27 cellular contexts compared by ENCODE assay signal in genomic region chr10:24791129-24791733, GRCh38.
DNase-seq lines count a peak whose midpoint lies in the region; ATAC-seq and FAIRE-seq lines count a peak whose summit lies in the region.
"Had no signal": no experiment of that assay in that cellular context is flagged by ENCODE, and none has a peak within 500 bp of the region (broad histone marks: within the 10 kb centered on the region; RNA-seq: fewer than 3 reads in every experiment).

No MANE protein-coding gene starts in this region.

- no peaks in the 10 kb centered on the region for H3K9me2 ChIP-seq in GM23248 (ENCODE audit: insufficient read depth)

- H3K4me2 ChIP-seq in GM23248 (ENCODE audit: unreplicated experiment) = no peak overlapping the region

- H2AFZ ChIP-seq in ACC112 (ENCODE audit: low read length, unreplicated experiment) = peak overlapping the region; percentile 38
- no peak overlapping the region for H2AFZ ChIP-seq in GM23248

- no peaks in the 10 kb centered on the region for H3K27me3 ChIP-seq in ACC112 (ENCODE audit: insufficient read depth, low read length)
- no peaks in the 10 kb centered on the region for H3K27me3 ChIP-seq in naive thymus-derived CD4-positive, alpha-beta T cell (ENCODE audit: control insufficient read depth in 2 of 2, insufficient read depth in 2 of 2, low read length in 2 of 2)
- no peaks in the 10 kb centered on the region for H3K27me3 ChIP-seq in GM23248 (replicated peaks; ENCODE audit: insufficient read depth)
- H3K27me3 ChIP-seq: brain microvascular endothelial cell, SJSA1, tibial artery had no signal

- no peaks in the 10 kb centered on the region for H3K4me1 Mint-ChIP-seq in naive thymus-derived CD4-positive, alpha-beta T cell
- H3K4me1 Mint-ChIP-seq: activated naive CD8-positive, alpha-beta T cell treated with anti-CD3 and anti-CD28 coated beads, Interleukin-2, amount 50 U/mL, for 24 hours; stimulated activated naive CD8-positive, alpha-beta T cell treated with anti-CD3 and anti-CD28 coated beads, Interleukin-15, amount 100 ng/mL, for 72 hours; T-cell had no signal

- no peak overlapping the region for H3K4me3 Mint-ChIP-seq in naive thymus-derived CD4-positive, alpha-beta T cell
- H3K4me3 Mint-ChIP-seq: activated naive CD8-positive, alpha-beta T cell treated with anti-CD3 and anti-CD28 coated beads, Interleukin-2, amount 50 U/mL, for 24 hours; activated T-cell treated with anti-CD3 and anti-CD28 coated beads, Interleukin-2, amount 50 U/mL, for 24 hours; IgD-negative memory B cell; stimulated activated naive CD8-positive, alpha-beta T cell treated with anti-CD3 and anti-CD28 coated beads, Interleukin-15, amount 100 ng/mL, for 72 hours; T-cell had no signal

- no peak overlapping the region for H3K4me3 ChIP-seq in ACC112 (ENCODE audit: low read depth, low read length)
- H3K4me3 ChIP-seq in naive thymus-derived CD4-positive, alpha-beta T cell (ENCODE audit: low read length) = no peak overlapping the region
- no peak overlapping the region for H3K4me3 ChIP-seq in GM23248
- H3K4me3 ChIP-seq: SJSA1, tibial artery had no signal

- H3K79me2 ChIP-seq in ACC112 (ENCODE audit: control insufficient read depth, insufficient read depth, low read length, unreplicated experiment) (no peaks in the 10 kb centered on the region), GM23248 (ENCODE audit: insufficient read depth) (no peaks in the 10 kb centered on the region)

- intact Hi-C loops in naive thymus-derived CD4-positive, alpha-beta T cell (cut with micrococcal nuclease) = no loop called here

- H3K27ac ChIP-seq in ACC112 (ENCODE audit: low read depth, low read length) (no peak overlapping the region), GM23248 (no peak overlapping the region)
- no peak overlapping the region for H3K27ac ChIP-seq in naive thymus-derived CD4-positive, alpha-beta T cell (ENCODE audit: low read depth, low read length)
- H3K27ac ChIP-seq: brain microvascular endothelial cell, SJSA1, tibial artery had no signal

- ATAC-seq in naive thymus-derived CD4-positive, alpha-beta T cell = peak; percentile 51
- ATAC-seq: activated naive CD8-positive, alpha-beta T cell treated with anti-CD3 and anti-CD28 coated beads, Interleukin-2, amount 50 U/mL, for 24 hours; left lobe of liver; stimulated activated naive CD8-positive, alpha-beta T cell treated with anti-CD3 and anti-CD28 coated beads, Interleukin-15, amount 100 ng/mL, for 72 hours; T-cell had no signal

- H3F3A ChIP-seq in GM23248 (ENCODE audit: insufficient read depth) = no peaks in the 10 kb centered on the region

- no peak overlapping the region for H3K9ac ChIP-seq in GM23248

- in situ Hi-C loops in GM23248 (cut with MboI) = no loop called here

- peak; percentile 58 for FAIRE-seq in HTR-8/SVneo (lab: Jason Lieb, UNC)
- FAIRE-seq: G401.6, GM19239 had no signal

- CTCF ChIA-PET in naive thymus-derived CD4-positive, alpha-beta T cell (lab: Charles Lee) = interaction anchor here (0.6 kb wide), 1 partner anchor 9 kb away, joined by 3 read pairs; no protein-coding TSS in a partner anchor

- WGBS in GM23248 (ENCODE audit: low coverage in 1 of 2, low lambda C conversion rate in 2 of 2, missing lambda C conversion rate in 2 of 2), 2 experiments = 85 to 92% methylated on average over 7 of the region's 7 CpGs

- no peaks in the 10 kb centered on the region for H3K36me3 ChIP-seq in ACC112 (ENCODE audit: insufficient read depth, low read length)
- H3K36me3 ChIP-seq in naive thymus-derived CD4-positive, alpha-beta T cell (ENCODE audit: control insufficient read depth in 2 of 3, insufficient read depth in 3 of 3, low read length in 3 of 3) = no peaks in the 10 kb centered on the region
- H3K36me3 ChIP-seq in GM23248 (ENCODE audit: low read depth) = no peaks in the 10 kb centered on the region
- H3K36me3 ChIP-seq: brain microvascular endothelial cell, SJSA1, tibial artery had no signal

- H3K4me1 ChIP-seq in ACC112 (ENCODE audit: control insufficient read depth, insufficient read depth, low read length, unreplicated experiment) (peaks cover 8% of the 10 kb centered on the region), GM23248 (ENCODE audit: insufficient read depth) (peaks cover 12% of the 10 kb centered on the region; the same call in 1 of the 2 replicates)
- H3K4me1 ChIP-seq in naive thymus-derived CD4-positive, alpha-beta T cell (ENCODE audit: control insufficient read depth in 2 of 2, insufficient read depth in 2 of 2, low read length in 2 of 2) = no peaks in the 10 kb centered on the region
- H3K4me1 ChIP-seq: Caco-2, SJSA1, tibial artery had no signal

- H4K20me1 ChIP-seq in GM23248 (ENCODE audit: insufficient read depth) = no peaks in the 10 kb centered on the region

- H3K36me3 Mint-ChIP-seq in naive thymus-derived CD4-positive, alpha-beta T cell = no peaks in the 10 kb centered on the region
- H3K36me3 Mint-ChIP-seq: T-cell had no signal

- H3K9me3 ChIP-seq in naive thymus-derived CD4-positive, alpha-beta T cell (ENCODE audit: control insufficient read depth in 2 of 3, low read length in 3 of 3) = no peaks in the 10 kb centered on the region
- H3K9me3 ChIP-seq in GM23248 (ENCODE audit: low read depth) = no peaks in the 10 kb centered on the region
- H3K9me3 ChIP-seq: Caco-2, SJSA1, tibial artery had no signal

- no peak overlapping the region for H3K27ac Mint-ChIP-seq in naive thymus-derived CD4-positive, alpha-beta T cell
- H3K27ac Mint-ChIP-seq: activated naive CD8-positive, alpha-beta T cell treated with anti-CD3 and anti-CD28 coated beads, Interleukin-2, amount 50 U/mL, for 24 hours; activated T-cell treated with anti-CD3 and anti-CD28 coated beads, Interleukin-2, amount 50 U/mL, for 24 hours; IgD-negative memory B cell; stimulated activated naive CD8-positive, alpha-beta T cell treated with anti-CD3 and anti-CD28 coated beads, Interleukin-15, amount 100 ng/mL, for 72 hours; T-cell had no signal

- POLR2A ChIA-PET in naive thymus-derived CD4-positive, alpha-beta T cell (lab: Charles Lee) = interaction anchor here (0.6 kb wide), 2 partner anchors 23 to 198 kb away, joined by 3 to 9 read pairs; no protein-coding TSS in a partner anchor

- DNase-seq in HTR-8/SVneo (ENCODE audit: insufficient read length, low spot score) = no peak
- peak; percentile 31 for DNase-seq in astrocyte of the hippocampus (ENCODE audit: low read depth, low spot score)
- DNase-seq in naive thymus-derived CD4-positive, alpha-beta T cell = no peak
- DNase-seq in GM23248 = no peak
- DNase-seq in activated CD4-positive, CD25-positive, alpha-beta regulatory T cell treated with anti-CD3 and anti-CD28 coated beads, Interleukin-2, amount 50 U/mL, for 72 hours = no peak
- no peak for DNase-seq in iPS-NIHi11 (ENCODE audit: low spot score)
- DNase-seq in stimulated activated naive CD4-positive, alpha-beta T cell (lab: John Stamatoyannopoulos, UW) = no peak
- DNase-seq: activated CD8-positive, alpha-beta memory T cell treated with anti-CD3 and anti-CD28 coated beads for 24 hours; activated naive CD8-positive, alpha-beta T cell treated with anti-CD3 and anti-CD28 coated beads, Interleukin-2, amount 50 U/mL, for 24 hours; activated T-cell treated with anti-CD3 and anti-CD28 coated beads, Interleukin-2, amount 50 U/mL, for 24 hours; brain microvascular endothelial cell; Caco-2; effector CD8-positive, alpha-beta T cell; H7; NCI-H1092 treated with DMSO at 0.1 percent for 48 hours; NCI-H2029; NCI-H748 treated with DMSO at 0.1 percent for 48 hours; RPMI8226; stimulated activated naive CD8-positive, alpha-beta T cell treated with anti-CD3 and anti-CD28 coated beads, Interleukin-15, amount 100 ng/mL, for 72 hours; T-cell; tibial artery had no signal

- H3K27me3 Mint-ChIP-seq in naive thymus-derived CD4-positive, alpha-beta T cell = no peaks in the 10 kb centered on the region
- H3K27me3 Mint-ChIP-seq: activated naive CD8-positive, alpha-beta T cell treated with anti-CD3 and anti-CD28 coated beads, Interleukin-2, amount 50 U/mL, for 24 hours; activated T-cell treated with anti-CD3 and anti-CD28 coated beads, Interleukin-2, amount 50 U/mL, for 24 hours; stimulated activated naive CD8-positive, alpha-beta T cell treated with anti-CD3 and anti-CD28 coated beads, Interleukin-15, amount 100 ng/mL, for 72 hours; T-cell had no signal

- peaks cover 0 to 2% (median 0%) of the 10 kb centered on the region in 11 donors for H3K9me3 Mint-ChIP-seq in naive thymus-derived CD4-positive, alpha-beta T cell
- H3K9me3 Mint-ChIP-seq: activated naive CD8-positive, alpha-beta T cell treated with anti-CD3 and anti-CD28 coated beads, Interleukin-2, amount 50 U/mL, for 24 hours; activated T-cell treated with anti-CD3 and anti-CD28 coated beads, Interleukin-2, amount 50 U/mL, for 24 hours; T-cell had no signal
